Comparison of ENCODE assay signal across 8 cellular contexts in the genomic region with DNA sequence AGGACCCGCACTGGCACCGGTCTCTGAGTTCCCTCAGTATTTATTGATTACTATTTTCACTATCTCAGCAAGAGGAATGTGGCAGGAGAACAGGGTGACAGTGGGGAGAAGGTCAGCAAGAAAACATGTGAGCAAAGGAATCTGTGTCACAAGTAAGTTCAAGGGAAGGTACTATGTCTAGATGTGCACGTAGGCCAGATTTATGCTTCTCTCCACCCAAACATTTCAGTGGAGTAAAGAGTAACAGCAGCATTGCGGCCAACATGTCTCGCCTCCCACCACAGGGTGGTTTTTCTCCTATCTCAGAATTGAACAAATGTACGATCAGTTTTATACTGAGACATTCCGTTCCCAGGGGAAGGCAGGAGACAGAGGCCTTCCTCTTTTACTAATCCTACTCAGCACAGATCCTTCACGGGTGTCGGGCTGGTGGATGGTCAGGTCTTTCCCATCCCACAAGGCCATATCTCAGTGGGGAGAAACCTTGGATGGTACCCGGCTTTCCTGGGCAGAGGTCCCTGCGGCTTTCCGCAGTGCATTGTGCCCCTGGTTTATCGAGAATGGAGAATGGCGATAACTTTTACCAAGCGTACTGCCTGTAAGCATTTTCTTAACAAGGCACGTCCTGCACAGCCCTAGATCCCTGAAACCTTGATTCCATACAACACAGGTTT. TPM values are rescaled to one million over a fixed set of nuclear protein-coding genes. Genes with fewer than 3 reads are reported as not detected.
DNase-seq lines count a peak whose midpoint lies in the region; ATAC-seq and TF ChIP-seq lines count a peak whose summit lies in the region.
"Not testable (repeated sequence)": the region's sequence is repeated elsewhere in the genome, so short reads cannot be mapped to it uniquely, and the experiment has no call there.

No MANE protein-coding gene starts in this region.

- H3K27ac Mint-ChIP-seq in effector memory CD8-positive, alpha-beta T cell, result peak overlapping the region; percentile 22 to 62

- not testable (repeated sequence) for H3K27me3 ChIP-seq in GM23248 (replicated peaks; ENCODE audit: insufficient read depth); SJCRH30; right atrium auricular region; lung (ENCODE audit: control insufficient read depth, insufficient read depth); neuronal stem cell (ENCODE audit: control insufficient read depth in 3 of 3, insufficient read depth in 3 of 3, low read depth in 1 of 3, low read length in 3 of 3); transverse colon
- H3K27me3 ChIP-seq in skeletal muscle tissue (ENCODE audit: control insufficient read depth in 3 of 3, insufficient read depth in 3 of 3, low read length in 3 of 3), result peaks cover 2 to 16% (median 13%) of the 10 kb centered on the region in 3 donors

- not testable (repeated sequence) for H4K8ac ChIP-seq in neuronal stem cell (ENCODE audit: low read depth, low read length)

- H3K9me3 Mint-ChIP-seq in effector memory CD8-positive, alpha-beta T cell, result not testable (repeated sequence)

- not testable (repeated sequence) for H3K9me2 ChIP-seq in GM23248 (ENCODE audit: insufficient read depth)

- H3K79me1 ChIP-seq in neuronal stem cell (ENCODE audit: low read depth, low read length), result not testable (repeated sequence)

- not testable (repeated sequence) for H3K79me2 ChIP-seq in GM23248 (ENCODE audit: insufficient read depth)

- not testable (repeated sequence) for ATAC-seq in effector memory CD8-positive, alpha-beta T cell (replicated peaks); lung (ENCODE audit: insufficient read depth, low FRiP score)

- not testable (repeated sequence) for H3K18ac ChIP-seq in neuronal stem cell (ENCODE audit: low read length)

- not testable (repeated sequence) for DNase-seq in GM23248; SJCRH30; effector memory CD8-positive, alpha-beta T cell; right atrium auricular region (ENCODE audit: low spot score); lung (ENCODE audit: low spot score); neuronal stem cell (ENCODE audit: low spot score); transverse colon

- H2BK15ac ChIP-seq in neuronal stem cell (ENCODE audit: low read length), result not testable (repeated sequence)

- H3K27ac ChIP-seq in GM23248 (peak overlapping the region; percentile 37; the same call in 1 of the 2 replicates), SJCRH30 (peak overlapping the region; percentile 31), right atrium auricular region (peak overlapping the region; percentile 64 to 73), lung (ENCODE audit: low read depth in 1 of 2, low read length in 1 of 2) (peak overlapping the region; percentile 55 to 83), skeletal muscle tissue (ENCODE audit: low read depth, low read length) (peak overlapping the region; percentile 49), transverse colon (peak overlapping the region; percentile 4 to 65 (median 37))
- not testable (repeated sequence) for H3K27ac ChIP-seq in neuronal stem cell (replicated peaks; ENCODE audit: low read length)

- not testable (repeated sequence) for TF ChIP-seq POLR2A in transverse colon (IDR thresholded peaks at IDR 0.05)

- not testable (repeated sequence) for H3K4me1 Mint-ChIP-seq in effector memory CD8-positive, alpha-beta T cell (ENCODE audit: low read depth in 2 of 2)

- not testable (repeated sequence) for H3K9ac ChIP-seq in GM23248; neuronal stem cell (ENCODE audit: low read depth, low read length, poor library complexity); skeletal muscle tissue (ENCODE audit: low read depth in 1 of 3, low read length in 3 of 3)

- H2BK5ac ChIP-seq in neuronal stem cell (ENCODE audit: low read length), result not testable (repeated sequence)

- H3K23ac ChIP-seq in neuronal stem cell (ENCODE audit: low read depth, low read length, poor library complexity), result not testable (repeated sequence)

- not testable (repeated sequence) for H4K20me1 ChIP-seq in GM23248 (ENCODE audit: insufficient read depth)

- not testable (repeated sequence) for H2BK120ac ChIP-seq in neuronal stem cell (ENCODE audit: low read depth, low read length)

- H3K4me1 ChIP-seq in GM23248 (ENCODE audit: insufficient read depth) (peaks cover 20% of the 10 kb centered on the region), right atrium auricular region (peaks cover 0 to 26% of the 10 kb centered on the region in 2 donors), lung (ENCODE audit: control insufficient read depth in 2 of 2, insufficient read depth in 2 of 2, low read length in 2 of 2) (peaks cover 0 to 27% of the 10 kb centered on the region in 2 donors), skeletal muscle tissue (ENCODE audit: control insufficient read depth in 3 of 3, insufficient read depth in 3 of 3, low read length in 3 of 3) (peaks cover 18 to 32% (median 22%) of the 10 kb centered on the region in 3 donors), transverse colon (peaks cover 0 to 11% (median 6%) of the 10 kb centered on the region in 4 donors)
- H3K4me1 ChIP-seq in SJCRH30; neuronal stem cell (ENCODE audit: control insufficient read depth in 2 of 2, insufficient read depth in 1 of 2, low read depth in 1 of 2, low read length in 2 of 2): not testable (repeated sequence)

- H4K91ac ChIP-seq in neuronal stem cell (ENCODE audit: low read depth, low read length, poor library complexity), result not testable (repeated sequence)

- not testable (repeated sequence) for H3K14ac ChIP-seq in neuronal stem cell (ENCODE audit: low read length)

- H3K4ac ChIP-seq in neuronal stem cell (ENCODE audit: low read length), result not testable (repeated sequence)

- in situ Hi-C loops in GM23248 (cut with MboI); transverse colon (cut with MboI; ENCODE audit: low pct_ligation_motif_present in 1 of 4, low pct_unique_long_range_greater_than_20kb in 1 of 4, low sequenced_read_pairs in 3 of 4): not testable (repeated sequence)

- not testable (repeated sequence) for H3K4me3 ChIP-seq in GM23248; SJCRH30; right atrium auricular region; lung; neuronal stem cell (ENCODE audit: low read length in 2 of 2); skeletal muscle tissue (ENCODE audit: low read length in 3 of 3); transverse colon

- not testable (repeated sequence) for H3K27me3 Mint-ChIP-seq in effector memory CD8-positive, alpha-beta T cell

- not testable (repeated sequence) for H3K4me3 Mint-ChIP-seq in effector memory CD8-positive, alpha-beta T cell

- not testable (repeated sequence) for H2AK5ac ChIP-seq in neuronal stem cell (ENCODE audit: low read depth, low read length)

- H3K9me3 ChIP-seq in GM23248 (ENCODE audit: low read depth); SJCRH30 (replicated peaks); right atrium auricular region; lung (ENCODE audit: control insufficient read depth in 2 of 2, insufficient read depth in 1 of 2, low read length in 1 of 2); neuronal stem cell (replicated peaks in 1 of 2; ENCODE audit: control insufficient read depth in 2 of 2, insufficient read depth in 1 of 2, low read depth in 1 of 2, low read length in 2 of 2); skeletal muscle tissue (ENCODE audit: control insufficient read depth in 3 of 3, low read length in 3 of 3); transverse colon: not testable (repeated sequence)

- not testable (repeated sequence) for H2BK12ac ChIP-seq in neuronal stem cell (ENCODE audit: low read length)

- WGBS in GM23248 (ENCODE audit: low coverage in 1 of 2, low lambda C conversion rate in 2 of 2, missing lambda C conversion rate in 2 of 2), 2 experiments, result 88 to 90% methylated on average over 16 of the region's 16 CpGs
- 91 to 94% methylated on average over 16 of the region's 16 CpGs for WGBS in lung, 2 donors
- no CpG with 5 or more reads among the region's 16 CpGs for WGBS in neuronal stem cell (ENCODE audit: extremely low coverage in 2 of 2, insufficient read length in 2 of 2, insufficient replicate concordance in 1 of 2), 2 donors
- 84 to 86% methylated on average over 3 to 16 of the region's 16 CpGs for WGBS in transverse colon (ENCODE audit: low coverage in 1 of 2), 2 donors

- not testable (repeated sequence) for TF ChIP-seq EP300 in transverse colon (IDR thresholded peaks at IDR 0.05; ENCODE audit: low read depth)

- H3K4me2 ChIP-seq in GM23248 (ENCODE audit: unreplicated experiment), result peak overlapping the region; percentile 3
- not testable (repeated sequence) for H3K4me2 ChIP-seq in neuronal stem cell (ENCODE audit: insufficient read depth, low read length, poor library complexity, severe bottlenecking)

- not testable (repeated sequence) for H3F3A ChIP-seq in GM23248 (ENCODE audit: insufficient read depth)

- TF ChIP-seq CTCF in right atrium auricular region (IDR thresholded peaks at IDR 0.05); lung (IDR thresholded peaks at IDR 0.05; ENCODE audit: control extremely low read depth, extremely low read depth); transverse colon (IDR thresholded peaks at IDR 0.05): not testable (repeated sequence)

- not testable (repeated sequence) for H2AFZ ChIP-seq in GM23248
- peak overlapping the region; percentile 11 for H2AFZ ChIP-seq in neuronal stem cell (ENCODE audit: low read length)

- not testable (repeated sequence) for H3K36me3 ChIP-seq in GM23248 (ENCODE audit: low read depth); SJCRH30; right atrium auricular region; lung (ENCODE audit: control insufficient read depth in 2 of 2, insufficient read depth in 2 of 2, low read length in 2 of 2); skeletal muscle tissue (ENCODE audit: control insufficient read depth in 3 of 3, insufficient read depth in 3 of 3, low read length in 3 of 3); transverse colon
- H3K36me3 ChIP-seq in neuronal stem cell (replicated peaks in 1 of 2; ENCODE audit: control insufficient read depth in 2 of 2, insufficient read depth in 2 of 2, low read length in 2 of 2), result peaks cover 7 to 13% of the 10 kb centered on the region in 2 donors

- H3K36me3 Mint-ChIP-seq in effector memory CD8-positive, alpha-beta T cell (ENCODE audit: insufficient read depth), result not testable (repeated sequence)

- intact Hi-C loops in transverse colon (cut with DNase I; ENCODE audit: low total_unique reads), result not testable (repeated sequence)

RNA-seq across cellular contexts. Expression of a gene that starts 43.9 kb away (rescaled TPM):
- total RNA-seq in GM23248 (2014; rRNA removed; shearing (Covaris generic)), result 31.6 and 48.4 TPM in 2 replicates
- polyA plus RNA-seq in GM23248 (2016; fragmentation: Nextera tagmentation; extraction: Ambion mirVana) (19.2 and 22.2 TPM in 2 replicates), lung (100 to 1,000 TPM; 198 to 669 TPM)
- 36.9 and 44.6 TPM in 2 replicates for total RNA-seq in SJCRH30 (2014; rRNA removed; shearing (Covaris generic))
- total RNA-seq in right atrium auricular region (10 to 100 TPM; 13.2 to 18.1 TPM), lung (100 to 1,000 TPM; 320 to 565 TPM), skeletal muscle tissue (35.5 TPM), transverse colon (10 to 100 TPM in 3 of 4 donors, 1 to 10 TPM in 1; 10.0 to 50.5 (median 21.0) TPM)
- polyA plus RNA-seq in neuronal stem cell (2013, experiment 1 of 2), result 92.2 TPM
- polyA plus RNA-seq in neuronal stem cell (2013, experiment 2 of 2), result 93.4 TPM
